Comparison of ENCODE assay signal across 34 cellular contexts in the genomic region with DNA sequence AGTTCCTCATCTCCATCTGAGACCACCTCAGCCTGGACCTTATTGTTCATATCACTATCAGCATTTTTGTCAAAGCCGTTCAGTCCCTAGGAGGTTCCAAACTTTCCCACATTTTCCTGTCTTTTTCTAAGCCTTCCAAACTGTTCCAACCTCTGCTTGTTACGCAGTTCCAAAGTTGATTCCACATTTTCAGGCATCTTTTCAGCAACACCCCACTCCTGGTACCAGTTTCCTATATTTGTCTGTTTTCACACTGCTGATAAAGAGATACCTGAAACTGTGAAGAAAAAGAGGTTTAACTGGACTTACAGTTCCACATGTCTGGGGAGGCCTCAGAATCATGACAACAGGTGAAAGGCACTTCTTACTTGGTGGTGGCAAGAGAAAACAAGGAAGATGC.
"Had no signal": no experiment of that assay in that cellular context is flagged by ENCODE, and none has a peak within 500 bp of the region (broad histone marks: within the 10 kb centered on the region; RNA-seq: fewer than 3 reads in every experiment).

No MANE protein-coding gene starts in this region.

- ATAC-seq: activated naive CD4-positive, alpha-beta T cell treated with anti-CD3 and anti-CD28 coated beads, Interleukin-2, amount 50 U/mL, for 72 hours; activated naive CD8-positive, alpha-beta T cell treated with anti-CD3 and anti-CD28 coated beads, Interleukin-2, amount 50 U/mL, for 24 hours; activated T-cell treated with anti-CD3 and anti-CD28 coated beads, Interleukin-2, amount 50 U/mL, for 4 hours; activated T-cell treated with anti-CD3 and anti-CD28 coated beads, Interleukin-2, amount 50 U/mL, for 72 hours; activated T-helper 17 cell treated with anti-CD3 and anti-CD28 coated beads, Interleukin-2, amount 50 U/mL, for 72 hours; body of pancreas had no signal

- DNase-seq: activated effector memory CD4-positive, alpha-beta T cell treated with anti-CD3 and anti-CD28 coated beads, Interleukin-2, amount 50 U/mL, for 16 hours; activated effector memory CD4-positive, alpha-beta T cell treated with Interleukin-2 at 50 U/mL for 16 hours; activated gamma-delta T cell; activated gamma-delta T cell treated with Interleukin-2 at 50 U/mL for 16 hours; activated naive CD4-positive, alpha-beta T cell; activated naive CD4-positive, alpha-beta T cell treated with anti-CD3 and anti-CD28 coated beads for 36 hours; activated naive CD4-positive, alpha-beta T cell treated with anti-CD3 and anti-CD28 coated beads, Interleukin-2, amount 10 ng/mL, durations not matched to agents 7 days and 5 days; activated naive CD4-positive, alpha-beta T cell treated with anti-CD3 and anti-CD28 coated beads, Interleukin-2, amount 50 U/mL, for 16 hours; activated naive CD4-positive, alpha-beta T cell treated with Interleukin-2 at 50 U/mL for 16 hours; activated naive CD8-positive, alpha-beta T cell treated with anti-CD3 and anti-CD28 coated beads for 36 hours; activated naive CD8-positive, alpha-beta T cell treated with anti-CD3 and anti-CD28 coated beads, Interleukin-2, amount 10 ng/mL, durations not matched to agents 7 days and 5 days; activated naive CD8-positive, alpha-beta T cell treated with anti-CD3 and anti-CD28 coated beads, Interleukin-2, amount 50 U/mL, for 24 hours; activated T-cell treated with anti-CD3 and anti-CD28 coated beads, Interleukin-2, amount 50 U/mL, for 1 hour; activated T-cell treated with anti-CD3 and anti-CD28 coated beads, Interleukin-2, amount 50 U/mL, for 24 hours; activated T-cell treated with anti-CD3 and anti-CD28 coated beads, Interleukin-2, amount 50 U/mL, for 4 hours; activated T-cell treated with anti-CD3 and anti-CD28 coated beads, Interleukin-2, amount 50 U/mL, for 48 hours; activated T-cell treated with anti-CD3 and anti-CD28 coated beads, Interleukin-2, amount 50 U/mL, for 72 hours; adrenal gland; amniotic stem cell; amygdala; anterior cingulate cortex; aorta; body of pancreas; brain microvascular endothelial cell; caudate nucleus; central memory CD4-positive, alpha-beta T cell; cerebellar nuclear complex had no signal

- FAIRE-seq: astrocyte, bronchial epithelial cell had no signal

- H3K9me3 ChIP-seq: adrenal gland, ascending aorta had no signal

- H3K4me1 ChIP-seq: adrenal gland, ascending aorta, body of pancreas, breast epithelium had no signal

- H3K27ac ChIP-seq: adrenal gland, ascending aorta, body of pancreas, brain microvascular endothelial cell, breast epithelium, cardiac muscle cell had no signal

- H3K4me3 ChIP-seq: adrenal gland, ascending aorta, body of pancreas, breast epithelium, cardiac muscle cell had no signal

- H3K27me3 ChIP-seq: adrenal gland, ascending aorta, body of pancreas, brain microvascular endothelial cell, breast epithelium, cardiac muscle cell had no signal

- H3K36me3 ChIP-seq: adrenal gland, ascending aorta, brain microvascular endothelial cell, breast epithelium, cardiac muscle cell had no signal
